In the genomic region with DNA sequence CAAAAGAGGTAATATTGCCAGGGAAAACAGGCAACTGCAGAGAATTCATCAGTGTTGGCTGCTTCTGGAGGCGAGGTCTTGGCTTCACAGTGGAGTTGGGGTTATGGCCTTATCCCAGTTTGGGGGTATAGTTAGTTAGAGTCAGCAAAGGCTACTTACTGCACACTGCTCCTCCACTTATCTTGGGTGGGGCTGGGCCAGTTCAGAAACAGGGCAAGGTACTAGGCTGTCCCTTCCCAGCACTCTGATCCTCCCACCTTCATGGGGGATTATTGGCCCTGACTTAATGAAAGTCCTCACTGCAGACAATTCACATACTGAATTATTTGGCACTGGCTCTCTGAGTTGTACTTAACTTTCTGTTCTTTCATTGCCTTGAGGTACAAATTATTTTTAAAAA, we compare ENCODE assay signal across 20 cellular contexts.
"Had no signal": no experiment of that assay in that cellular context is flagged by ENCODE, and none has a peak within 500 bp of the region (broad histone marks: within the 10 kb centered on the region; RNA-seq: fewer than 3 reads in every experiment).

No MANE protein-coding gene starts in this region.

- H3K27ac ChIP-seq: coronary artery, foreskin keratinocyte, neural progenitor cell, ovary, right atrium auricular region, suprapubic skin, tibial artery had no signal

- H3K27me3 ChIP-seq: foreskin keratinocyte, hepatocyte, neural progenitor cell, ovary, right atrium auricular region, suprapubic skin, tibial artery had no signal

- H3K4me3 Mint-ChIP-seq: endodermal cell, natural killer cell, neural progenitor cell had no signal

- H3K9me3 ChIP-seq: ovary, right atrium auricular region, suprapubic skin, tibial artery had no signal

- H3K4me1 ChIP-seq: tibial artery had no signal

- H3K27ac Mint-ChIP-seq: endodermal cell, natural killer cell, neural progenitor cell had no signal

- H3K4me2 ChIP-seq: hepatocyte, neural progenitor cell, smooth muscle cell had no signal

- H3K4me3 ChIP-seq: coronary artery, hepatocyte, neural progenitor cell, ovary, right atrium auricular region, smooth muscle cell, suprapubic skin, tibial artery had no signal

- H3K9me3 Mint-ChIP-seq: endodermal cell, natural killer cell had no signal

- DNase-seq: effector CD4-positive, alpha-beta T cell; endodermal cell; erythroblast; foreskin keratinocyte; head of caudate nucleus; kidney; left cardiac atrium; natural killer cell; nucleus accumbens; ovary; stimulated activated CD4-positive, alpha-beta T cell treated with anti-CD3 and anti-CD28 coated beads, Interleukin-2, amount 100 ng/mL, for 48 hours; stimulated activated naive CD4-positive, alpha-beta T cell treated with Interleukin-2 at 50 U/mL for 16 hours; tibial artery had no signal

- FAIRE-seq: endothelial cell of umbilical vein, kidney had no signal

- H3K36me3 Mint-ChIP-seq: natural killer cell, neural progenitor cell had no signal

- H3K36me3 ChIP-seq: neural progenitor cell, ovary, right atrium auricular region, suprapubic skin, tibial artery had no signal

- ATAC-seq: foreskin keratinocyte, natural killer cell had no signal
